In genomic region chr7:81715984-81716588, GRCh38 we compare ENCODE assay signal across 8 cellular contexts. TPM values are rescaled to one million over a fixed set of nuclear protein-coding genes. Genes with fewer than 3 reads are reported as not detected.
A peak's percentile ranks its signal among the peaks of the same experiment; 100 is the strongest.
DNase-seq lines count a peak whose midpoint lies in the region; ATAC-seq, FAIRE-seq and TF ChIP-seq lines count a peak whose summit lies in the region.

No MANE protein-coding gene starts in this region.

- no peak for ATAC-seq in heart right ventricle
- no peak for ATAC-seq in left ventricle myocardium superior
- ATAC-seq in HG03280 (IDR thresholded peaks at IDR 0.05; ENCODE audit: unreplicated experiment): no peak
- ATAC-seq in GM18870 (IDR thresholded peaks at IDR 0.05; ENCODE audit: unreplicated experiment): no peak
- ATAC-seq in GM21737 (IDR thresholded peaks at IDR 0.05; ENCODE audit: unreplicated experiment): no peak

- H3K4me1 ChIP-seq in heart right ventricle (no peaks in the 10 kb centered on the region), endothelial cell of umbilical vein (ENCODE audit: control insufficient read depth, extremely low read depth, insufficient read depth, low read length) (no peaks in the 10 kb centered on the region)

- FAIRE-seq in endothelial cell of umbilical vein (lab: Jason Lieb, UNC): no peak
- FAIRE-seq in urothelium cell line (lab: Jason Lieb, UNC): peak; percentile 96

- H3K4me3 ChIP-seq in heart right ventricle (no peak overlapping the region), endothelial cell of umbilical vein (replicated peaks in 1 of 3; ENCODE audit: insufficient read depth in 1 of 3, low read depth in 1 of 3, low read length in 3 of 3) (no peak overlapping the region)

- dilution Hi-C loops in endothelial cell of umbilical vein (cut with MboI; ENCODE audit: extremely low pct_ligation_motif_present, low sequenced_read_pairs): no loop called here

- no peaks in the 10 kb centered on the region for H4K20me1 ChIP-seq in endothelial cell of umbilical vein (replicated peaks; ENCODE audit: control insufficient read depth, extremely low read depth, insufficient read depth, low read length)

- intact Hi-C loops in heart right ventricle (cut with DNase I): loop anchor here in 3 of 10 donors (5.0 to 10.0 kb wide), 2 partner anchors 211 to 219 kb away; no protein-coding TSS in a partner anchor
- intact Hi-C loops in left ventricle myocardium superior (cut with micrococcal nuclease): no loop called here
- intact Hi-C loops in endothelial cell of umbilical vein (cut with micrococcal nuclease): loop anchor here (1.0 kb wide), 2 partner anchors 217 to 301 kb away; no protein-coding TSS in a partner anchor

- no peak overlapping the region for H3K4me2 ChIP-seq in endothelial cell of umbilical vein (ENCODE audit: insufficient read depth, low read length)

- no peaks in the 10 kb centered on the region for H3K79me2 ChIP-seq in endothelial cell of umbilical vein (ENCODE audit: control insufficient read depth, insufficient read depth, low read length)

- no peak overlapping the region for H2AFZ ChIP-seq in endothelial cell of umbilical vein (ENCODE audit: low read depth, low read length)

- no peaks in the 10 kb centered on the region for H3K9me3 ChIP-seq in heart right ventricle
- no peaks in the 10 kb centered on the region for H3K9me3 ChIP-seq in endothelial cell of umbilical vein (replicated peaks; ENCODE audit: control insufficient read depth, insufficient read depth, low read length)

- POLR2A ChIA-PET in endothelial cell of umbilical vein (lab: Charles Lee): no interaction called here

- CTCF ChIA-PET in endothelial cell of umbilical vein (lab: Charles Lee): interaction anchor here (4.9 kb wide), 1 partner anchor 216 kb away, joined by 48 read pairs; no protein-coding TSS in a partner anchor

- no peaks in the 10 kb centered on the region for H3K9me1 ChIP-seq in endothelial cell of umbilical vein (replicated peaks; ENCODE audit: control insufficient read depth, extremely low read depth, insufficient read depth, low read length)

- 47 to 53% methylated on average over 5 of the region's 5 CpGs for WGBS in heart right ventricle, 2 donors

- H3K9ac ChIP-seq in endothelial cell of umbilical vein (replicated peaks; ENCODE audit: extremely low read depth, insufficient read depth, low read length): no peak overlapping the region

- TF ChIP-seq CTCF in heart right ventricle (IDR thresholded peaks at IDR 0.05) (peak in 6 of 9 donors; percentile 8 to 51 (median 24)), endothelial cell of umbilical vein (IDR thresholded peaks at IDR 0.05; ENCODE audit: extremely low read depth in 1 of 2, insufficient read depth in 1 of 2, low read depth in 1 of 2, low read length in 2 of 2) (peak; percentile 13 to 26)

- no peak for TF ChIP-seq POLR2A in endothelial cell of umbilical vein (IDR thresholded peaks at IDR 0.05; ENCODE audit: low read depth, low read length)

- H3K27me3 ChIP-seq in heart right ventricle (no peaks in the 10 kb centered on the region), endothelial cell of umbilical vein (ENCODE audit: control insufficient read depth in 2 of 2, insufficient read depth in 2 of 2, low read length in 2 of 2) (no peaks in the 10 kb centered on the region)

- H3K36me3 ChIP-seq in heart right ventricle (peaks cover 0 to 25% (median 0%) of the 10 kb centered on the region in 9 donors), endothelial cell of umbilical vein (ENCODE audit: control insufficient read depth in 2 of 2, extremely low read depth in 1 of 2, insufficient read depth in 2 of 2, low read length in 2 of 2) (no peaks in the 10 kb centered on the region)

- no peak overlapping the region for H3K27ac ChIP-seq in heart right ventricle
- H3K27ac ChIP-seq in endothelial cell of umbilical vein (ENCODE audit: insufficient read depth, low read depth, low read length): no peak overlapping the region

- no TSS peak for BruUV-seq in endothelial cell of umbilical vein (replicated peaks; lab: Mats Ljungman, UMichigan)

- peak in 1 of 2 donors; percentile 4 for DNase-seq in heart right ventricle
- no peak for DNase-seq in left ventricle myocardium superior
- DNase-seq in NCI-H524 treated with DMSO at 0.1 percent for 48 hours (lab: John Stamatoyannopoulos, UW): peak; percentile 1
- peak; percentile 30 for DNase-seq in endothelial cell of umbilical vein (ENCODE audit: low read depth, low spot score)
- no peak for DNase-seq in urothelium cell line (ENCODE audit: low spot score)

TF ChIP-seq in endothelial cell of umbilical vein, 7 proteins besides CTCF, POLR2A, EP300 and RAD21:
- TF ChIP-seq GATA2 (IDR thresholded peaks at IDR 0.05; ENCODE audit: insufficient read depth, insufficient read length, low read depth, low read length) (no peak), MYC (IDR thresholded peaks at IDR 0.05; ENCODE audit: low read depth, low read length) (no peak), JUN (IDR thresholded peaks at IDR 0.05; ENCODE audit: borderline replicate concordance, insufficient read depth, insufficient read length, low read depth) (no peak), FOS (IDR thresholded peaks at IDR 0.05; ENCODE audit: borderline replicate concordance, insufficient read depth, low read length) (no peak), MAX (IDR thresholded peaks at IDR 0.05; ENCODE audit: insufficient read depth, insufficient read length) (no peak), EZH2 (IDR thresholded peaks at IDR 0.05; ENCODE audit: borderline replicate concordance, low read depth, low read length, severe bottlenecking) (no peak), POLR2AphosphoS5 (IDR thresholded peaks at IDR 0.05; ENCODE audit: insufficient read depth, low read depth, low read length) (no peak)
TF ChIP-seq in endothelial cell of umbilical vein: peak in this region for 0.

RNA-seq across cellular contexts. Expression of gene HGF, which starts 53.8 kb away (rescaled TPM):
- total RNA-seq in heart right ventricle: 1 to 10 TPM; 1.4 to 5.8 (median 2.9) TPM
- 1 to 10 TPM; 1.2 to 1.5 TPM for polyA plus RNA-seq in heart right ventricle
- 2.4 TPM for total RNA-seq in left ventricle myocardium superior
- total RNA-seq in endothelial cell of umbilical vein: 0.15 and 0.35 TPM in 2 replicates
- 0.08 and 0.18 TPM in 2 replicates for polyA plus RNA-seq in endothelial cell of umbilical vein
- 0.01 and 0.04 TPM in 2 replicates for polyA plus RNA-seq in endothelial cell of umbilical vein (2011; cell fraction: cytosol; rRNA removed)
- polyA plus RNA-seq in endothelial cell of umbilical vein (2011; cell fraction: nucleus; rRNA removed): 0.09 and 0.21 TPM in 2 replicates
- polyA plus RNA-seq in endothelial cell of umbilical vein (2012): 0.11 TPM in 1 of 2 replicates, not detected in the other
- 0.32 TPM in 1 of 2 replicates, not detected in the other for polyA minus RNA-seq in endothelial cell of umbilical vein
- polyA minus RNA-seq in endothelial cell of umbilical vein (2011; cell fraction: cytosol; rRNA and poly(A)+ RNA removed): not detected
- 0.24 TPM in 2 replicates for polyA minus RNA-seq in endothelial cell of umbilical vein (2011; cell fraction: nucleus; rRNA and poly(A)+ RNA removed)

Comparison
In these comparisons a context has a peak if more than half of its experiments do, and no peak if none do; other contexts are left out.
1. DNase-seq: peak in NCI-H524 treated with DMSO at 0.1 percent for 48 hours (single experiment) and endothelial cell of umbilical vein (single experiment); none in left ventricle myocardium superior (single experiment) and urothelium cell line (single experiment).